ENCODE assay signal across 1 cellular context in the genomic region with DNA sequence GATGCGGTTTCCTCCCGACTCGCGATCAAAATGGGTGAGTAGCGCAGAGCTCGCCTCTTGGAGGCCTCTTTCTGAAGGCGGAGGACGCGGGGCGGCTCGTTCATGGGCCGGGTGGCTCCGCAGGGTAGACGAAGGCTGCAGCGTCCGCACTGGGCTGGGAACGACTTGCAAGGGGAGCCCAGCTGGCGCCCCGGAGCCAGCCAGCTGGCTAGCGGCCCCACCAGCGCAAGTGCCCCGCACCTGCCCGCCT.
TF ChIP-seq lines count a peak whose summit lies in the region.

No MANE protein-coding gene starts in this region.

TF ChIP-seq in endothelial cell of umbilical vein, 7 proteins besides CTCF, POLR2A, EP300 and RAD21 (continued from another document):
- TF ChIP-seq FOS (IDR thresholded peaks at IDR 0.05; ENCODE audit: borderline replicate concordance, insufficient read depth, low read length) (no peak), POLR2AphosphoS5 (IDR thresholded peaks at IDR 0.05; ENCODE audit: insufficient read depth, low read depth, low read length) (no peak)
